11 cellular contexts compared by ENCODE assay signal in genomic region chr12:120783197-120783596, GRCh38. TPM values are rescaled to one million over a fixed set of nuclear protein-coding genes. Genes with fewer than 3 reads are reported as not detected.
A peak's percentile ranks its signal among the peaks of the same experiment; 100 is the strongest.
DNase-seq lines count a peak whose midpoint lies in the region; ATAC-seq and TF ChIP-seq lines count a peak whose summit lies in the region.
"Had no signal": no experiment of that assay in that cellular context is flagged by ENCODE, and none has a peak within 500 bp of the region (broad histone marks: within the 10 kb centered on the region; RNA-seq: fewer than 3 reads in every experiment).

No MANE protein-coding gene starts in this region.

- ATAC-seq in left lung (peak; percentile 24), HG02870 (IDR thresholded peaks at IDR 0.05; ENCODE audit: unreplicated experiment) (no peak), HG03280 (IDR thresholded peaks at IDR 0.05; ENCODE audit: unreplicated experiment) (no peak)

- peak overlapping the region; percentile 91 for H3K27ac Mint-ChIP-seq in activated naive CD4-positive, alpha-beta T cell treated with anti-CD3 and anti-CD28 coated beads, Interleukin-2, amount 50 U/mL, for 24 hours
- H3K27ac Mint-ChIP-seq: H9 had no signal

- peaks cover 12% of the 10 kb centered on the region for H3K36me3 Mint-ChIP-seq in activated naive CD4-positive, alpha-beta T cell treated with anti-CD3 and anti-CD28 coated beads, Interleukin-2, amount 50 U/mL, for 24 hours

- DNase-seq in AG10803 (ENCODE audit: low read depth) (peak; percentile 20), HFF-Myc (ENCODE audit: extremely low read depth, low read depth) (peak; percentile 52), left lung (no peak), NOMO-1 treated with DMSO at 0.1 percent for 48 hours (lab: John Stamatoyannopoulos, UW; ENCODE audit: unreplicated experiment) (no peak), NCI-H2081 treated with DMSO at 0.1 percent for 48 hours (lab: John Stamatoyannopoulos, UW) (no peak)
- DNase-seq: cerebellar nuclear complex, H9, NCI-H1092 treated with DMSO at 0.1 percent for 48 hours had no signal

- TF ChIP-seq CTCF in AG10803 (conservative IDR thresholded peaks at IDR 0.05; ENCODE audit: low read length) (no peak), HFF-Myc (IDR thresholded peaks at IDR 0.05; ENCODE audit: low read depth, low read length, missing control alignments) (no peak), left lung (IDR thresholded peaks at IDR 0.05) (no peak)

- H3K27ac ChIP-seq in left lung: peak overlapping the region in 1 of 2 donors; percentile 50

- peaks cover 0 to 26% of the 10 kb centered on the region in 2 donors for H3K36me3 ChIP-seq in left lung

- H3K27me3 Mint-ChIP-seq in activated naive CD4-positive, alpha-beta T cell treated with anti-CD3 and anti-CD28 coated beads, Interleukin-2, amount 50 U/mL, for 24 hours: no peaks in the 10 kb centered on the region

- peaks cover 37% of the 10 kb centered on the region for H3K4me1 Mint-ChIP-seq in activated naive CD4-positive, alpha-beta T cell treated with anti-CD3 and anti-CD28 coated beads, Interleukin-2, amount 50 U/mL, for 24 hours
- H3K4me1 Mint-ChIP-seq: H9 had no signal

- H3K4me3 ChIP-seq in AG10803 (ENCODE audit: low read length) (no peak overlapping the region), HFF-Myc (replicated peaks; ENCODE audit: low read depth, low read length) (no peak overlapping the region), left lung (no peak overlapping the region)

- no peaks in the 10 kb centered on the region for H3K9me3 Mint-ChIP-seq in activated naive CD4-positive, alpha-beta T cell treated with anti-CD3 and anti-CD28 coated beads, Interleukin-2, amount 50 U/mL, for 24 hours
- H3K9me3 Mint-ChIP-seq: H9 had no signal

- intact Hi-C loops in left lung (cut with DNase I): no loop called here

- H3K4me3 Mint-ChIP-seq in activated naive CD4-positive, alpha-beta T cell treated with anti-CD3 and anti-CD28 coated beads, Interleukin-2, amount 50 U/mL, for 24 hours: no peak overlapping the region
- H3K4me3 Mint-ChIP-seq: H9 had no signal

- H3K4me1 ChIP-seq in left lung: peaks cover 0 to 17% of the 10 kb centered on the region in 2 donors

- H3K9me3 ChIP-seq in left lung: no peaks in the 10 kb centered on the region

- H3K27me3 ChIP-seq in left lung: no peaks in the 10 kb centered on the region

RNA-seq across cellular contexts. Expression of gene ACADS, which starts 57.6 kb away (rescaled TPM):
- 10 to 100 TPM; 17.3 to 20.6 TPM for total RNA-seq in left lung

Comparison
In these comparisons a context has a peak if more than half of its experiments do, and no peak if none do; other contexts are left out.
1. DNase-seq: peak in AG10803 (single experiment) and HFF-Myc (single experiment); none in left lung (0 of 2), NOMO-1 treated with DMSO at 0.1 percent for 48 hours (single experiment) and NCI-H2081 treated with DMSO at 0.1 percent for 48 hours (single experiment).